In genomic region chr7:155669717-155670505, GRCh38 we compare ENCODE assay signal across 10 cellular contexts. TPM values are rescaled to one million over a fixed set of nuclear protein-coding genes. Genes with fewer than 3 reads are reported as not detected.
A peak's percentile ranks its signal among the peaks of the same experiment; 100 is the strongest.
DNase-seq lines count a peak whose midpoint lies in the region; ATAC-seq and TF ChIP-seq lines count a peak whose summit lies in the region.
"Had no signal": no experiment of that assay in that cellular context is flagged by ENCODE, and none has a peak within 500 bp of the region (broad histone marks: within the 10 kb centered on the region; RNA-seq: fewer than 3 reads in every experiment).

No MANE protein-coding gene starts in this region.

- no peak overlapping the region for H3K14ac ChIP-seq in IMR-90 (replicated peaks; ENCODE audit: low read depth, low read length)

- H2BK15ac ChIP-seq in IMR-90 (ENCODE audit: low read depth, low read length) = no peak overlapping the region

- H3K23ac ChIP-seq in IMR-90 (ENCODE audit: low read depth, low read length) = no peak overlapping the region

- TF ChIP-seq CTCF in IMR-90 (conservative IDR thresholded peaks at IDR 0.05; ENCODE audit: low read depth, low read length) (no peak), lung (IDR thresholded peaks at IDR 0.05; ENCODE audit: control extremely low read depth, extremely low read depth) (no peak), tibial artery (IDR thresholded peaks at IDR 0.05) (no peak)

- no peak overlapping the region for H3K56ac ChIP-seq in IMR-90 (ENCODE audit: extremely low read depth, insufficient read depth, low read length)

- H2AFZ ChIP-seq in IMR-90 (replicated peaks; ENCODE audit: low read length, poor library complexity) = no peak overlapping the region

- no peak overlapping the region for H3K4me3 ChIP-seq in IMR-90 (ENCODE audit: insufficient read depth, low read depth, low read length)
- no peak overlapping the region for H3K4me3 ChIP-seq in lung
- H3K4me3 ChIP-seq in tibial artery = no peak overlapping the region

- H3K4me2 ChIP-seq in IMR-90 (ENCODE audit: low read depth, low read length) = no peak overlapping the region

- CTCF ChIA-PET in IMR-90 (lab: Yijun Ruan, JAX) = interaction anchor here (1.0 kb wide), 1 partner anchor 71 kb away, joined by 3 read pairs; no protein-coding TSS in a partner anchor

- H4K91ac ChIP-seq in IMR-90 (ENCODE audit: insufficient read depth, low read depth, low read length) = no peak overlapping the region

- no peak overlapping the region for H3K4ac ChIP-seq in IMR-90 (ENCODE audit: low read depth, low read length)

- H2BK120ac ChIP-seq in IMR-90 (ENCODE audit: low read depth, low read length) = no peak overlapping the region

- DNase-seq in Ammon's horn (ENCODE audit: low spot score) = peak; percentile 41
- DNase-seq in IMR-90 = peak; percentile 71
- peak; percentile 21 to 86 for DNase-seq in dermis microvascular lymphatic vessel endothelial cell (ENCODE audit: low read depth in 2 of 2)
- peak; percentile 77 for DNase-seq in lung (ENCODE audit: low spot score)
- no peak for DNase-seq in dedifferentiated amniotic fluid mesenchymal stem cell (ENCODE audit: extremely low spot score)
- no peak for DNase-seq in tibial artery
- DNase-seq in activated CD8-positive, alpha-beta memory T cell treated with anti-CD3 and anti-CD28 coated beads for 24 hours = no peak
- DNase-seq: activated CD4-positive, alpha-beta T cell treated with anti-CD3 and anti-CD28 coated beads, Interleukin-2, amount 50 U/mL, for 1 hour; Calu3 had no signal

- BruUV-seq in IMR-90 (replicated peaks; lab: Mats Ljungman, UMichigan) = no TSS peak

- H4K5ac ChIP-seq in IMR-90 (ENCODE audit: low read depth, low read length) = no peak overlapping the region

- peaks cover 57% of the 10 kb centered on the region for H4K20me1 ChIP-seq in IMR-90 (ENCODE audit: insufficient read depth, low read length)

- no peak overlapping the region for H4K8ac ChIP-seq in IMR-90 (ENCODE audit: low read depth in 2 of 2, low read length in 2 of 2)

- H3K27ac ChIP-seq in IMR-90 (ENCODE audit: insufficient read depth, low read length) = no peak overlapping the region
- peak overlapping the region; percentile 1 to 40 for H3K27ac ChIP-seq in lung (ENCODE audit: low read depth in 1 of 2, low read length in 1 of 2)
- H3K27ac ChIP-seq in tibial artery = no peak overlapping the region

- in situ Hi-C loops in IMR-90 (cut with MboI; ENCODE audit: low sequenced_read_pairs) = no loop called here

- H2AK5ac ChIP-seq in IMR-90 (ENCODE audit: low read depth, low read length) = no peak overlapping the region

- H3K36me3 ChIP-seq in IMR-90 (ENCODE audit: control insufficient read depth, insufficient read depth, low read length) (peaks cover 5% of the 10 kb centered on the region), lung (ENCODE audit: control insufficient read depth in 2 of 2, insufficient read depth in 2 of 2, low read length in 2 of 2) (peaks cover 2 to 6% of the 10 kb centered on the region in 2 donors), tibial artery (peaks cover 0 to 13% (median 10%) of the 10 kb centered on the region in 3 donors)

- H2BK20ac ChIP-seq in IMR-90 (ENCODE audit: low read depth, low read length) = no peak overlapping the region

- no peak for TF ChIP-seq POLR2A in IMR-90 (IDR thresholded peaks at IDR 0.05; ENCODE audit: low read depth, low read length)

- ATAC-seq in IMR-90 (ENCODE audit: low read depth) (no peak; the same call in 1 of the 2 replicates), lung (ENCODE audit: insufficient read depth, low FRiP score) (peak; percentile 77), HG03378 (IDR thresholded peaks at IDR 0.05; ENCODE audit: unreplicated experiment) (no peak)

- H3K9me3 ChIP-seq in IMR-90 (ENCODE audit: control insufficient read depth, insufficient read depth, low read length) = no peaks in the 10 kb centered on the region
- no peaks in the 10 kb centered on the region for H3K9me3 ChIP-seq in lung (ENCODE audit: control insufficient read depth in 2 of 2, insufficient read depth in 1 of 2, low read length in 1 of 2)
- no peaks in the 10 kb centered on the region for H3K9me3 ChIP-seq in tibial artery

- H2BK5ac ChIP-seq in IMR-90 (ENCODE audit: low read depth, low read length, poor library complexity, severe bottlenecking) = no peak overlapping the region

- WGBS in IMR-90 (ENCODE audit: extremely low coverage in 2 of 2, insufficient read length in 1 of 2), 2 experiments = no CpG with 5 or more reads among the region's 11 CpGs
- WGBS in lung, 2 donors = 61 to 76% methylated on average over 11 of the region's 11 CpGs

- no peak overlapping the region for H3K9ac ChIP-seq in IMR-90 (ENCODE audit: low read depth, low read length)

- H3K27me3 ChIP-seq in IMR-90 (ENCODE audit: control insufficient read depth, insufficient read depth, low read length) = no peaks in the 10 kb centered on the region
- no peaks in the 10 kb centered on the region for H3K27me3 ChIP-seq in lung (ENCODE audit: control insufficient read depth, insufficient read depth)
- H3K27me3 ChIP-seq in tibial artery = no peaks in the 10 kb centered on the region

- intact Hi-C loops in IMR-90 (cut with micrococcal nuclease) (no loop called here), tibial artery (cut with DNase I; ENCODE audit: low total_unique reads) (no loop called here)

- no peak overlapping the region for H2AK9ac ChIP-seq in IMR-90 (replicated peaks; ENCODE audit: low read depth, low read length, poor library complexity)

- peaks cover 17 to 63% of the 10 kb centered on the region in 2 experiments for H3K79me1 ChIP-seq in IMR-90 (ENCODE audit: low read depth in 1 of 2, low read length in 2 of 2)

- H3K18ac ChIP-seq in IMR-90 (ENCODE audit: low read depth, low read length) = no peak overlapping the region

- dilution Hi-C loops in IMR-90 (cut with HindIII; ENCODE audit: low sequenced_read_pairs, unreplicated experiment) = no loop called here

- POLR2A ChIA-PET in IMR-90 (lab: Charles Lee; ENCODE audit: unreplicated experiment) = no interaction called here

- H3K4me1 ChIP-seq in IMR-90 (ENCODE audit: control insufficient read depth, insufficient read depth, low read length) (peaks cover 11% of the 10 kb centered on the region), lung (ENCODE audit: control insufficient read depth in 2 of 2, insufficient read depth in 2 of 2, low read length in 2 of 2) (peaks cover 14 to 23% of the 10 kb centered on the region in 2 donors), tibial artery (peaks cover 0 to 29% (median 10%) of the 10 kb centered on the region in 4 donors)

- no peak for TF ChIP-seq RAD21 in IMR-90 (IDR thresholded peaks at IDR 0.05; ENCODE audit: low read length)

- H3K9me1 ChIP-seq in IMR-90 (ENCODE audit: insufficient read depth, low read length) = peaks cover 21% of the 10 kb centered on the region

TF ChIP-seq in IMR-90, 13 proteins besides CTCF, POLR2A, EP300 and RAD21:
- TF ChIP-seq, protein P1, sequence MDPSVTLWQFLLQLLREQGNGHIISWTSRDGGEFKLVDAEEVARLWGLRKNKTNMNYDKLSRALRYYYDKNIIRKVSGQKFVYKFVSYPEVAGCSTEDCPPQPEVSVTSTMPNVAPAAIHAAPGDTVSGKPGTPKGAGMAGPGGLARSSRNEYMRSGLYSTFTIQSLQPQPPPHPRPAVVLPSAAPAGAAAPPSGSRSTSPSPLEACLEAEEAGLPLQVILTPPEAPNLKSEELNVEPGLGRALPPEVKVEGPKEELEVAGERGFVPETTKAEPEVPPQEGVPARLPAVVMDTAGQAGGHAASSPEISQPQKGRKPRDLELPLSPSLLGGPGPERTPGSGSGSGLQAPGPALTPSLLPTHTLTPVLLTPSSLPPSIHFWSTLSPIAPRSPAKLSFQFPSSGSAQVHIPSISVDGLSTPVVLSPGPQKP (IDR thresholded peaks at IDR 0.05; ENCODE audit: borderline replicate concordance, low read depth, low read length) = no peak
- TF ChIP-seq BHLHE40 (IDR thresholded peaks at IDR 0.05; ENCODE audit: low read depth, low read length) (no peak), NFE2L2 (IDR thresholded peaks at IDR 0.05; ENCODE audit: low read depth, low read length) (no peak), CEBPB (IDR thresholded peaks at IDR 0.05; ENCODE audit: low read depth, low read length) (no peak), USF2 (IDR thresholded peaks at IDR 0.05; ENCODE audit: low read depth, low read length) (no peak), RCOR1 (IDR thresholded peaks at IDR 0.05; ENCODE audit: insufficient replicate concordance, low read length) (no peak), FOS (IDR thresholded peaks at IDR 0.05; ENCODE audit: low read depth, low read length) (no peak), MAZ (IDR thresholded peaks at IDR 0.05; ENCODE audit: borderline replicate concordance, low read depth, low read length) (no peak), SMC3 (IDR thresholded peaks at IDR 0.05; ENCODE audit: low read depth, low read length) (no peak), MAFK (IDR thresholded peaks at IDR 0.05; ENCODE audit: low read depth, low read length) (no peak), CHD1 (IDR thresholded peaks at IDR 0.05; ENCODE audit: low read depth, low read length) (no peak), MXI1 (IDR thresholded peaks at IDR 0.05; ENCODE audit: borderline replicate concordance, low read depth, low read length) (no peak), RFX5 (IDR thresholded peaks at IDR 0.05; ENCODE audit: low read depth, low read length) (no peak)

RNA-seq across cellular contexts. Expression of gene RBM33, which starts 25.4 kb away (rescaled TPM):
- total RNA-seq in IMR-90 (2012; rRNA removed) = 7.3 and 10.6 TPM in 2 replicates
- 10.5 and 10.8 TPM in 2 replicates for polyA plus RNA-seq in IMR-90 (2012; rRNA removed)
- polyA plus RNA-seq in IMR-90 (2012; cell fraction: cytosol; rRNA removed) = 5.8 and 14.5 TPM in 2 replicates
- 43.6 and 56.2 TPM in 2 replicates for polyA plus RNA-seq in IMR-90 (2012; cell fraction: nucleus; rRNA removed; ENCODE audit: low replicate concordance)
- 12.8 and 14.0 TPM in 2 replicates for total RNA-seq in dermis microvascular lymphatic vessel endothelial cell
- total RNA-seq in lung = 10 to 100 TPM; 60.6 to 99.6 TPM
- polyA plus RNA-seq in lung = 10 to 100 TPM; 15.3 to 25.9 TPM

Comparison
In these comparisons a context has a peak if more than half of its experiments do, and no peak if none do; other contexts are left out.
1. DNase-seq: peak in Ammon's horn (single experiment), IMR-90 (single experiment), dermis microvascular lymphatic vessel endothelial cell (2 of 2) and lung (single experiment); none in dedifferentiated amniotic fluid mesenchymal stem cell (single experiment), tibial artery (0 of 2) and activated CD8-positive, alpha-beta memory T cell treated with anti-CD3 and anti-CD28 coated beads for 24 hours (single experiment).
2. H3K27ac ChIP-seq: peak in lung (2 of 2); none in IMR-90 (single experiment) and tibial artery (0 of 2).